ENCODE assay signal across 8 cellular contexts in genomic region chr12:49060237-49061156, GRCh38. TPM values are rescaled to one million over a fixed set of nuclear protein-coding genes. Genes with fewer than 3 reads are reported as not detected.
DNase-seq lines count a peak whose midpoint lies in the region; ATAC-seq, FAIRE-seq and TF ChIP-seq lines count a peak whose summit lies in the region.

A gene with protein sequence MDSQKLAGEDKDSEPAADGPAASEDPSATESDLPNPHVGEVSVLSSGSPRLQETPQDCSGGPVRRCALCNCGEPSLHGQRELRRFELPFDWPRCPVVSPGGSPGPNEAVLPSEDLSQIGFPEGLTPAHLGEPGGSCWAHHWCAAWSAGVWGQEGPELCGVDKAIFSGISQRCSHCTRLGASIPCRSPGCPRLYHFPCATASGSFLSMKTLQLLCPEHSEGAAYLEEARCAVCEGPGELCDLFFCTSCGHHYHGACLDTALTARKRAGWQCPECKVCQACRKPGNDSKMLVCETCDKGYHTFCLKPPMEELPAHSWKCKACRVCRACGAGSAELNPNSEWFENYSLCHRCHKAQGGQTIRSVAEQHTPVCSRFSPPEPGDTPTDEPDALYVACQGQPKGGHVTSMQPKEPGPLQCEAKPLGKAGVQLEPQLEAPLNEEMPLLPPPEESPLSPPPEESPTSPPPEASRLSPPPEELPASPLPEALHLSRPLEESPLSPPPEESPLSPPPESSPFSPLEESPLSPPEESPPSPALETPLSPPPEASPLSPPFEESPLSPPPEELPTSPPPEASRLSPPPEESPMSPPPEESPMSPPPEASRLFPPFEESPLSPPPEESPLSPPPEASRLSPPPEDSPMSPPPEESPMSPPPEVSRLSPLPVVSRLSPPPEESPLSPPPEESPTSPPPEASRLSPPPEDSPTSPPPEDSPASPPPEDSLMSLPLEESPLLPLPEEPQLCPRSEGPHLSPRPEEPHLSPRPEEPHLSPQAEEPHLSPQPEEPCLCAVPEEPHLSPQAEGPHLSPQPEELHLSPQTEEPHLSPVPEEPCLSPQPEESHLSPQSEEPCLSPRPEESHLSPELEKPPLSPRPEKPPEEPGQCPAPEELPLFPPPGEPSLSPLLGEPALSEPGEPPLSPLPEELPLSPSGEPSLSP (N-terminal part only) (minus strand): TSS chr12:49060794. CDS start chr12:49055324, 5,470 bp downstream.

- no peak for TF ChIP-seq CTCF in H1 (IDR thresholded peaks at IDR 0.05; ENCODE audit: control extremely low read depth in 1 of 3, insufficient read depth in 1 of 3, low read depth in 1 of 3, low read length in 3 of 3)

- CTCF ChIA-PET in H1 (lab: Charles Lee; ENCODE audit: partially characterized antibody): interaction anchor here (1.2 kb wide), 1 partner anchor 62 kb away, joined by 3 read pairs; no protein-coding TSS in a partner anchor

- 0% methylated on average over 40 of the region's 74 CpGs; no CpG with 5 or more reads in 1 of the 2 experiments for WGBS in H1 (ENCODE audit: extremely low coverage in 1 of 2, insufficient coverage in 1 of 2, insufficient read length in 1 of 2, insufficient replicate concordance in 2 of 2, low coverage in 1 of 2, low lambda C conversion rate in 2 of 2, missing lambda C conversion rate in 1 of 2), 2 experiments
- WGBS in mesenchymal stem cell: under 1% methylated on average over 71 of the region's 74 CpGs

- peaks cover 23% of the 10 kb centered on the region for H3K79me1 ChIP-seq in H1 (ENCODE audit: low read depth, low read length)
- peaks cover 7% of the 10 kb centered on the region for H3K79me1 ChIP-seq in mesenchymal stem cell (replicated peaks; ENCODE audit: low read length, poor library complexity, severe bottlenecking)

- POLR2A ChIA-PET in H1 (lab: Charles Lee; ENCODE audit: partially characterized antibody): interaction anchor here (1.0 to 5.6 kb wide), 12 partner anchors 9 to 71 kb away, joined by 3 to 47 read pairs (median 5); partner anchors contain the start of genes LMBR1L, RHEBL1 and TUBA1B

- H3K23me2 ChIP-seq in H1 (ENCODE audit: low read depth, low read length): peaks cover 15% of the 10 kb centered on the region

- TF ChIP-seq EP300 in H1 (IDR thresholded peaks at IDR 0.05; ENCODE audit: borderline replicate concordance in 1 of 2, low read depth in 2 of 2, low read length in 2 of 2): peak in 1 of 2 experiments; percentile 91; a peak in 1 of 3 replicates

- no peak within 1 kb of the TSS for H3K14ac ChIP-seq in H1 (ENCODE audit: insufficient read length)
- H3K14ac ChIP-seq in mesenchymal stem cell (ENCODE audit: low read length in 2 of 2): peak within 1 kb of the TSS; percentile 89 to 97

- no peak within 1 kb of the TSS for H3K23ac ChIP-seq in H1 (ENCODE audit: insufficient read length)
- H3K23ac ChIP-seq in mesenchymal stem cell (ENCODE audit: low read length in 2 of 2): peak within 1 kb of the TSS in 1 of 2 experiments; percentile 94

- H2AFZ ChIP-seq in H1 (ENCODE audit: low read length) (peak within 1 kb of the TSS; percentile 94; the same call in 1 of the 2 replicates), mesenchymal stem cell (ENCODE audit: low read depth, low read length) (peak within 1 kb of the TSS; percentile 97)

- no peaks in the 10 kb centered on the region for H3K36me3 ChIP-seq in H1 (ENCODE audit: control insufficient read depth in 2 of 4, insufficient read depth in 4 of 4, low read length in 3 of 4)
- no peaks in the 10 kb centered on the region for H3K36me3 ChIP-seq in mesenchymal stem cell (ENCODE audit: control insufficient read depth in 1 of 2, insufficient read depth in 2 of 2, low read depth in 1 of 2, low read length in 2 of 2)

- peak within 1 kb of the TSS; percentile 97 for H3K27ac ChIP-seq in H1 (ENCODE audit: low read depth, low read length)
- peak within 1 kb of the TSS; percentile 99 for H3K27ac ChIP-seq in mesenchymal stem cell (ENCODE audit: low read length, poor library complexity, severe bottlenecking)

- H3K56ac ChIP-seq in H1 (replicated peaks; ENCODE audit: insufficient read length, low read depth, low read length): peak within 1 kb of the TSS; percentile 91

- H2AK5ac ChIP-seq in H1 (ENCODE audit: low read depth, low read length) (no peak within 1 kb of the TSS), mesenchymal stem cell (ENCODE audit: low read length, severe bottlenecking) (peak within 1 kb of the TSS; percentile 74)

- H3K4me1 ChIP-seq in H1 (replicated peaks in 1 of 4; ENCODE audit: control insufficient read depth in 3 of 4, insufficient read depth in 4 of 4, low read length in 3 of 4) (peaks cover 9 to 36% (median 13%) of the 10 kb centered on the region in 4 experiments), mesenchymal stem cell (ENCODE audit: control insufficient read depth, insufficient read depth, low read depth, low read length) (peaks cover 13% of the 10 kb centered on the region)

- peak within 1 kb of the TSS; percentile 85 to 97 (median 96) for H3K4me3 ChIP-seq in H1 (ENCODE audit: extremely low read depth in 1 of 4, insufficient read depth in 2 of 4, low read depth in 3 of 4, low read length in 4 of 4)
- peak within 1 kb of the TSS; percentile 94 to 96 for H3K4me3 ChIP-seq in mesenchymal stem cell (ENCODE audit: insufficient read depth in 1 of 2, low read depth in 1 of 2, low read length in 2 of 2)

- peak; percentile 49 for ATAC-seq in GM19324 (IDR thresholded peaks at IDR 0.05; ENCODE audit: low FRiP score, unreplicated experiment)

- peak within 1 kb of the TSS; percentile 99 for H3K18ac ChIP-seq in H1 (ENCODE audit: extremely low read depth, low read length)
- peak within 1 kb of the TSS; percentile 98 to 99 for H3K18ac ChIP-seq in mesenchymal stem cell (ENCODE audit: low read depth in 1 of 2, low read length in 2 of 2)

- peak; percentile 14 to 92 for TF ChIP-seq POLR2A in H1 (IDR thresholded peaks at IDR 0.05; ENCODE audit: control extremely low read depth in 1 of 2, low read depth in 2 of 2, low read length in 2 of 2)

- H4K8ac ChIP-seq in H1 (ENCODE audit: extremely low read depth, insufficient read depth, low read length) (peak within 1 kb of the TSS; percentile 99), mesenchymal stem cell (ENCODE audit: low read length) (peak within 1 kb of the TSS; percentile 96)

- H3K4ac ChIP-seq in H1 (replicated peaks; ENCODE audit: insufficient read length, low read depth, low read length) (peak within 1 kb of the TSS; percentile 92), mesenchymal stem cell (ENCODE audit: low read depth in 1 of 2, low read length in 2 of 2) (peak within 1 kb of the TSS; percentile 90 to 99)

- FAIRE-seq in H1 (lab: Jason Lieb, UNC): no peak

- no peak within 1 kb of the TSS for H2BK120ac ChIP-seq in H1 (replicated peaks; ENCODE audit: low read depth, low read length)
- H2BK120ac ChIP-seq in mesenchymal stem cell (ENCODE audit: low read depth, low read length): peak within 1 kb of the TSS; percentile 83

- H3K4me2 ChIP-seq in H1 (ENCODE audit: insufficient read depth in 1 of 2, low read depth in 2 of 2, low read length in 2 of 2) (peak within 1 kb of the TSS; percentile 81 to 98), mesenchymal stem cell (ENCODE audit: low read length, poor library complexity, severe bottlenecking) (peak within 1 kb of the TSS; percentile 93)

- peak within 1 kb of the TSS; percentile 74 for H2BK15ac ChIP-seq in H1 (ENCODE audit: low read length)
- H2BK15ac ChIP-seq in mesenchymal stem cell (ENCODE audit: low read depth, poor library complexity, severe bottlenecking): peak within 1 kb of the TSS; percentile 97

- DNase-seq in AG20443 (ENCODE audit: low spot score): peak; percentile 95
- DNase-seq in HT-29 (ENCODE audit: low spot score): peak; percentile 90
- DNase-seq in NOMO-1 treated with DMSO at 0.1 percent for 48 hours (lab: John Stamatoyannopoulos, UW; ENCODE audit: unreplicated experiment): peak; percentile 90
- peak; percentile 66 to 82 for DNase-seq in activated CD8-positive, alpha-beta memory T cell treated with anti-CD3 and anti-CD28 coated beads for 4 hours (ENCODE audit: low read depth in 2 of 2)
- peak; percentile 73 to 96 for DNase-seq in H1 (ENCODE audit: low read depth in 1 of 2, low spot score in 2 of 2)
- peak; percentile 98 for DNase-seq in mesenchymal stem cell
- DNase-seq in stimulated activated CD8-positive, alpha-beta memory T cell treated with anti-CD3 and anti-CD28 coated beads, Interleukin-12 subunit alpha, Interleukin-12 subunit beta, amount 100 ng/mL, for 24 hours (ENCODE audit: extremely low read depth): peak; percentile 78

- H3K27me3 ChIP-seq in H1 (replicated peaks in 1 of 4; ENCODE audit: control insufficient read depth in 3 of 4, extremely low read depth in 1 of 4, insufficient read depth in 3 of 4, low read length in 3 of 4) (no peaks in the 10 kb centered on the region), mesenchymal stem cell (ENCODE audit: control insufficient read depth in 1 of 2, insufficient read depth in 1 of 2, low read length in 2 of 2) (no peaks in the 10 kb centered on the region)

- no peaks in the 10 kb centered on the region for H3K9me3 ChIP-seq in H1 (ENCODE audit: insufficient read depth in 2 of 2, low read depth in 1 of 2, low read length in 1 of 2)
- H3K9me3 ChIP-seq in mesenchymal stem cell (ENCODE audit: control insufficient read depth, low read length): no peaks in the 10 kb centered on the region

- H4K91ac ChIP-seq in H1 (replicated peaks; ENCODE audit: insufficient read length, low read length): peak within 1 kb of the TSS; percentile 87
- peak within 1 kb of the TSS; percentile 94 for H4K91ac ChIP-seq in mesenchymal stem cell (ENCODE audit: low read length)

- H2BK12ac ChIP-seq in H1 (ENCODE audit: low read depth, low read length) (0 out of 2 replicates have a peak within 1 kb of the TSS, but pooled peaks have one; percentile 42), mesenchymal stem cell (ENCODE audit: low read length in 2 of 2) (peak within 1 kb of the TSS; percentile 75 to 91)

- no peak within 1 kb of the TSS for H2BK20ac ChIP-seq in H1 (ENCODE audit: low read length)

- peaks cover 42 to 47% of the 10 kb centered on the region in 2 experiments for H3K79me2 ChIP-seq in H1 (ENCODE audit: control insufficient read depth in 1 of 2, insufficient read depth in 2 of 2, low read length in 2 of 2)

- H4K5ac ChIP-seq in H1 (ENCODE audit: insufficient read length, low read depth, low read length): peak within 1 kb of the TSS; percentile 92

- TF ChIP-seq RAD21 in H1 (IDR thresholded peaks at IDR 0.05 in 1 of 2, conservative IDR thresholded peaks at IDR 0.05 in 1 of 2; ENCODE audit: low read depth in 2 of 2, low read length in 2 of 2): no peak

- peaks cover 29 to 31% of the 10 kb centered on the region in 2 experiments for H4K20me1 ChIP-seq in H1 (replicated peaks in 1 of 2; ENCODE audit: control insufficient read depth in 1 of 2, insufficient read depth in 2 of 2, low read length in 2 of 2)

- H2BK5ac ChIP-seq in H1 (ENCODE audit: low read depth, low read length) (peak within 1 kb of the TSS; percentile 98), mesenchymal stem cell (ENCODE audit: low read depth, low read length, poor library complexity, severe bottlenecking) (peak within 1 kb of the TSS; percentile 100)

- H3K9ac ChIP-seq in H1 (replicated peaks in 1 of 4; ENCODE audit: extremely low read depth in 1 of 4, low read depth in 3 of 4, low read length in 3 of 4) (peak within 1 kb of the TSS; percentile 94 to 98 (median 95)), mesenchymal stem cell (ENCODE audit: low read length) (peak within 1 kb of the TSS; percentile 97)

RNA-seq across cellular contexts. Expression of the gene that starts here (rescaled TPM):
- 28.3 and 32.4 TPM in 2 replicates for total RNA-seq in HT-29 (2014; rRNA removed; shearing (Covaris generic))
- total RNA-seq in H1 (2021; fragmentation: NEBNext Ultra II Directional; extraction: Animal tissue kit (Norgen Biotek cat#: 25700)): 86.3 and 92.3 TPM in 2 replicates
- 9.1 and 15.7 TPM in 2 replicates for polyA plus RNA-seq in H1 (2011; rRNA removed)
- polyA plus RNA-seq in H1 (2011; cell fraction: cytosol; rRNA removed): 14.5 TPM
- 56.4 TPM for polyA plus RNA-seq in H1 (2011; cell fraction: nucleus; rRNA removed)
- polyA plus RNA-seq in H1 (2012, experiment 1 of 2): 30.8 to 49.4 TPM (median 44.1 TPM) in 4 replicates
- polyA plus RNA-seq in H1 (2012, experiment 2 of 2): 16.1 TPM
- polyA plus RNA-seq in H1 (2013, experiment 1 of 2): 18.0 TPM
- 12.9 TPM for polyA plus RNA-seq in H1 (2013, experiment 2 of 2)
- 34.4 and 39.4 TPM in 2 replicates for polyA minus RNA-seq in H1 (2011; rRNA and poly(A)+ RNA removed)
- polyA minus RNA-seq in H1 (2011; cell fraction: cytosol; rRNA and poly(A)+ RNA removed): 64.4 TPM
- polyA minus RNA-seq in H1 (2011; cell fraction: nucleus; rRNA and poly(A)+ RNA removed): 44.7 TPM
- 14.1 TPM for polyA plus RNA-seq in mesenchymal stem cell (2013, experiment 1 of 2)
- 11.6 TPM for polyA plus RNA-seq in mesenchymal stem cell (2013, experiment 2 of 2)

Comparison
In these comparisons a context has a peak if more than half of its experiments do, and no peak if none do; other contexts are left out.
1. Peak in every context shown above with its lines: DNase-seq, ATAC-seq, H3K4me3 ChIP-seq and H3K27ac ChIP-seq.